1 cellular context compared by ENCODE assay signal in the genomic region with DNA sequence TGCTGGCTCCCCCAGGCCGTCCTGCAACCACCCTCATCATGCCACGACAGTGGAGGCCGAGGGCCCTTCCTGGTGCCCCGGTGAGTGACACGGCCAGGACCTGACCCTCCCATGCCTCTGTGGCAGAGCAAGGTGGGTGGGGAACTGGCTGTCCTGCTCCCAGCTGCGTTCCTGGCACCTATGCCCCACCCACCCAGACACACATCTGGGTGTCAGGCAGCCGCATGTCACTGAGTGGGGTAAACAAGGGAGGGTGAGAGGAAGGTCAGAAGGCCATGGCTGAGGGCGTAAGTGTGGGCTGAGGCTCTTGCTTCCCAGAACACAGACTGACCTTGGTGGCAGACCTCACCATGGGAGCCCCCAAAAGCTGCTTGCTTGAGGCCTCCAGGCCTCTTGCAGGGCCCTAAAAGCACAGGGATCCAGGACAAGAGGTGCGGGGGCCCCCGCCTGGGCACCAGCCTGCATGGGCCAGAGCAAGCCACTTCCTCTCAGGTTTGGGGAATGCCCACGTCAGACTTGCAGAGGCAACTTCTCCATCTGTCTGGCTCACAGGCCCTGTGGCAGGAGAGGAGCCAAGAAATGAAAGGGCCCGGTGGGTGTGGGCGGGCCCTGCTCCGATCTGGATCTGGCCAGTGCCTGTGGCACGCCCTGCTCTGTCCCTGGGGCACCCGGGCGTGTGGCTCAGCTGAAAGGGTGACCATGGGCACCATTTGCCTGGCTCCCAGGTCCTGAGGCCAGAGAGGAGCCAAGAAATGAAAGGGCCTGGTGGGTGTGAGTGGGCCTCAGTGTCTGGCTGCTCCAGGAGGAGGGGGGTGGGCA.
TF ChIP-seq lines count a peak whose summit lies in the region.

No MANE protein-coding gene starts in this region.

TF ChIP-seq in K562, 482 proteins besides CTCF, POLR2A, EP300 and RAD21:
- TF ChIP-seq TAF9B (IDR thresholded peaks at IDR 0.05; ENCODE audit: partially characterized antibody), result no peak
- TF ChIP-seq, protein P1, sequence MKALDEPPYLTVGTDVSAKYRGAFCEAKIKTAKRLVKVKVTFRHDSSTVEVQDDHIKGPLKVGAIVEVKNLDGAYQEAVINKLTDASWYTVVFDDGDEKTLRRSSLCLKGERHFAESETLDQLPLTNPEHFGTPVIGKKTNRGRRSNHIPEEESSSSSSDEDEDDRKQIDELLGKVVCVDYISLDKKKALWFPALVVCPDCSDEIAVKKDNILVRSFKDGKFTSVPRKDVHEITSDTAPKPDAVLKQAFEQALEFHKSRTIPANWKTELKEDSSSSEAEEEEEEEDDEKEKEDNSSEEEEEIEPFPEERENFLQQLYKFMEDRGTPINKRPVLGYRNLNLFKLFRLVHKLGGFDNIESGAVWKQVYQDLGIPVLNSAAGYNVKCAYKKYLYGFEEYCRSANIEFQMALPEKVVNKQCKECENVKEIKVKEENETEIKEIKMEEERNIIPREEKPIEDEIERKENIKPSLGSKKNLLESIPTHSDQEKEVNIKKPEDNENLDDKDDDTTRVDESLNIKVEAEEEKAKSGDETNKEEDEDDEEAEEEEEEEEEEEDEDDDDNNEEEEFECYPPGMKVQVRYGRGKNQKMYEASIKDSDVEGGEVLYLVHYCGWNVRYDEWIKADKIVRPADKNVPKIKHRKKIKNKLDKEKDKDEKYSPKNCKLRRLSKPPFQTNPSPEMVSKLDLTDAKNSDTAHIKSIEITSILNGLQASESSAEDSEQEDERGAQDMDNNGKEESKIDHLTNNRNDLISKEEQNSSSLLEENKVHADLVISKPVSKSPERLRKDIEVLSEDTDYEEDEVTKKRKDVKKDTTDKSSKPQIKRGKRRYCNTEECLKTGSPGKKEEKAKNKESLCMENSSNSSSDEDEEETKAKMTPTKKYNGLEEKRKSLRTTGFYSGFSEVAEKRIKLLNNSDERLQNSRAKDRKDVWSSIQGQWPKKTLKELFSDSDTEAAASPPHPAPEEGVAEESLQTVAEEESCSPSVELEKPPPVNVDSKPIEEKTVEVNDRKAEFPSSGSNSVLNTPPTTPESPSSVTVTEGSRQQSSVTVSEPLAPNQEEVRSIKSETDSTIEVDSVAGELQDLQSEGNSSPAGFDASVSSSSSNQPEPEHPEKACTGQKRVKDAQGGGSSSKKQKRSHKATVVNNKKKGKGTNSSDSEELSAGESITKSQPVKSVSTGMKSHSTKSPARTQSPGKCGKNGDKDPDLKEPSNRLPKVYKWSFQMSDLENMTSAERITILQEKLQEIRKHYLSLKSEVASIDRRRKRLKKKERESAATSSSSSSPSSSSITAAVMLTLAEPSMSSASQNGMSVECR (CRISPR knock-in tag; IDR thresholded peaks at IDR 0.05), result peak; percentile 33; the same call in 1 of the 2 replicates
- 0 out of 2 replicates have a peak, but pooled peaks have one; percentile 32 for TF ChIP-seq ZNF197 (CRISPR knock-in tag; IDR thresholded peaks at IDR 0.05; ENCODE audit: low read depth)
- TF ChIP-seq, protein P2, sequence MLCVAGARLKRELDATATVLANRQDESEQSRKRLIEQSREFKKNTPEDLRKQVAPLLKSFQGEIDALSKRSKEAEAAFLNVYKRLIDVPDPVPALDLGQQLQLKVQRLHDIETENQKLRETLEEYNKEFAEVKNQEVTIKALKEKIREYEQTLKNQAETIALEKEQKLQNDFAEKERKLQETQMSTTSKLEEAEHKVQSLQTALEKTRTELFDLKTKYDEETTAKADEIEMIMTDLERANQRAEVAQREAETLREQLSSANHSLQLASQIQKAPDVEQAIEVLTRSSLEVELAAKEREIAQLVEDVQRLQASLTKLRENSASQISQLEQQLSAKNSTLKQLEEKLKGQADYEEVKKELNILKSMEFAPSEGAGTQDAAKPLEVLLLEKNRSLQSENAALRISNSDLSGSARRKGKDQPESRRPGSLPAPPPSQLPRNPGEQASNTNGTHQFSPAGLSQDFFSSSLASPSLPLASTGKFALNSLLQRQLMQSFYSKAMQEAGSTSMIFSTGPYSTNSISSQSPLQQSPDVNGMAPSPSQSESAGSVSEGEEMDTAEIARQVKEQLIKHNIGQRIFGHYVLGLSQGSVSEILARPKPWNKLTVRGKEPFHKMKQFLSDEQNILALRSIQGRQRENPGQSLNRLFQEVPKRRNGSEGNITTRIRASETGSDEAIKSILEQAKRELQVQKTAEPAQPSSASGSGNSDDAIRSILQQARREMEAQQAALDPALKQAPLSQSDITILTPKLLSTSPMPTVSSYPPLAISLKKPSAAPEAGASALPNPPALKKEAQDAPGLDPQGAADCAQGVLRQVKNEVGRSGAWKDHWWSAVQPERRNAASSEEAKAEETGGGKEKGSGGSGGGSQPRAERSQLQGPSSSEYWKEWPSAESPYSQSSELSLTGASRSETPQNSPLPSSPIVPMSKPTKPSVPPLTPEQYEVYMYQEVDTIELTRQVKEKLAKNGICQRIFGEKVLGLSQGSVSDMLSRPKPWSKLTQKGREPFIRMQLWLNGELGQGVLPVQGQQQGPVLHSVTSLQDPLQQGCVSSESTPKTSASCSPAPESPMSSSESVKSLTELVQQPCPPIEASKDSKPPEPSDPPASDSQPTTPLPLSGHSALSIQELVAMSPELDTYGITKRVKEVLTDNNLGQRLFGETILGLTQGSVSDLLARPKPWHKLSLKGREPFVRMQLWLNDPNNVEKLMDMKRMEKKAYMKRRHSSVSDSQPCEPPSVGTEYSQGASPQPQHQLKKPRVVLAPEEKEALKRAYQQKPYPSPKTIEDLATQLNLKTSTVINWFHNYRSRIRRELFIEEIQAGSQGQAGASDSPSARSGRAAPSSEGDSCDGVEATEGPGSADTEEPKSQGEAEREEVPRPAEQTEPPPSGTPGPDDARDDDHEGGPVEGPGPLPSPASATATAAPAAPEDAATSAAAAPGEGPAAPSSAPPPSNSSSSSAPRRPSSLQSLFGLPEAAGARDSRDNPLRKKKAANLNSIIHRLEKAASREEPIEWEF (CRISPR knock-in tag; IDR thresholded peaks at IDR 0.05), result 0 out of 2 replicates have a peak, but pooled peaks have one; percentile 24
- TF ChIP-seq RAD51 (IDR thresholded peaks at IDR 0.05; ENCODE audit: borderline replicate concordance, low read depth), result no peak
- TF ChIP-seq ZNF584 (CRISPR knock-in tag; IDR thresholded peaks at IDR 0.05; ENCODE audit: low read depth), result 0 out of 2 replicates have a peak, but pooled peaks have one; percentile 55
- TF ChIP-seq GABPB1 (CRISPR knock-in tag; IDR thresholded peaks at IDR 0.05), result no peak
- TF ChIP-seq, protein P3, sequence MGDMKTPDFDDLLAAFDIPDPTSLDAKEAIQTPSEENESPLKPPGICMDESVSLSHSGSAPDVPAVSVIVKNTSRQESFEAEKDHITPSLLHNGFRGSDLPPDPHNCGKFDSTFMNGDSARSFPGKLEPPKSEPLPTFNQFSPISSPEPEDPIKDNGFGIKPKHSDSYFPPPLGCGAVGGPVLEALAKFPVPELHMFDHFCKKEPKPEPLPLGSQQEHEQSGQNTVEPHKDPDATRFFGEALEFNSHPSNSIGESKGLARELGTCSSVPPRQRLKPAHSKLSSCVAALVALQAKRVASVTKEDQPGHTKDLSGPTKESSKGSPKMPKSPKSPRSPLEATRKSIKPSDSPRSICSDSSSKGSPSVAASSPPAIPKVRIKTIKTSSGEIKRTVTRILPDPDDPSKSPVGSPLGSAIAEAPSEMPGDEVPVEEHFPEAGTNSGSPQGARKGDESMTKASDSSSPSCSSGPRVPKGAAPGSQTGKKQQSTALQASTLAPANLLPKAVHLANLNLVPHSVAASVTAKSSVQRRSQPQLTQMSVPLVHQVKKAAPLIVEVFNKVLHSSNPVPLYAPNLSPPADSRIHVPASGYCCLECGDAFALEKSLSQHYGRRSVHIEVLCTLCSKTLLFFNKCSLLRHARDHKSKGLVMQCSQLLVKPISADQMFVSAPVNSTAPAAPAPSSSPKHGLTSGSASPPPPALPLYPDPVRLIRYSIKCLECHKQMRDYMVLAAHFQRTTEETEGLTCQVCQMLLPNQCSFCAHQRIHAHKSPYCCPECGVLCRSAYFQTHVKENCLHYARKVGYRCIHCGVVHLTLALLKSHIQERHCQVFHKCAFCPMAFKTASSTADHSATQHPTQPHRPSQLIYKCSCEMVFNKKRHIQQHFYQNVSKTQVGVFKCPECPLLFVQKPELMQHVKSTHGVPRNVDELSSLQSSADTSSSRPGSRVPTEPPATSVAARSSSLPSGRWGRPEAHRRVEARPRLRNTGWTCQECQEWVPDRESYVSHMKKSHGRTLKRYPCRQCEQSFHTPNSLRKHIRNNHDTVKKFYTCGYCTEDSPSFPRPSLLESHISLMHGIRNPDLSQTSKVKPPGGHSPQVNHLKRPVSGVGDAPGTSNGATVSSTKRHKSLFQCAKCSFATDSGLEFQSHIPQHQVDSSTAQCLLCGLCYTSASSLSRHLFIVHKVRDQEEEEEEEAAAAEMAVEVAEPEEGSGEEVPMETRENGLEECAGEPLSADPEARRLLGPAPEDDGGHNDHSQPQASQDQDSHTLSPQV (IDR thresholded peaks at IDR 0.05), result peak; percentile 17; the same call in 1 of the 2 replicates
- 0 out of 2 replicates have a peak, but pooled peaks have one; percentile 26 for TF ChIP-seq NR4A1 (CRISPR knock-in tag; IDR thresholded peaks at IDR 0.05)
- TF ChIP-seq NR4A1 (tag; IDR thresholded peaks at IDR 0.05), result no peak
- TF ChIP-seq ZNF347 (CRISPR knock-in tag; IDR thresholded peaks at IDR 0.05; ENCODE audit: low read depth), result 0 out of 2 replicates have a peak, but pooled peaks have one; percentile 8
- peak; percentile 40; the same call in 1 of the 2 replicates for TF ChIP-seq EGR1 (conservative IDR thresholded peaks at IDR 0.05)
- no peak for TF ChIP-seq RBM15 (IDR thresholded peaks at IDR 0.05; ENCODE audit: insufficient read depth, low read length)
- TF ChIP-seq, protein P4, sequence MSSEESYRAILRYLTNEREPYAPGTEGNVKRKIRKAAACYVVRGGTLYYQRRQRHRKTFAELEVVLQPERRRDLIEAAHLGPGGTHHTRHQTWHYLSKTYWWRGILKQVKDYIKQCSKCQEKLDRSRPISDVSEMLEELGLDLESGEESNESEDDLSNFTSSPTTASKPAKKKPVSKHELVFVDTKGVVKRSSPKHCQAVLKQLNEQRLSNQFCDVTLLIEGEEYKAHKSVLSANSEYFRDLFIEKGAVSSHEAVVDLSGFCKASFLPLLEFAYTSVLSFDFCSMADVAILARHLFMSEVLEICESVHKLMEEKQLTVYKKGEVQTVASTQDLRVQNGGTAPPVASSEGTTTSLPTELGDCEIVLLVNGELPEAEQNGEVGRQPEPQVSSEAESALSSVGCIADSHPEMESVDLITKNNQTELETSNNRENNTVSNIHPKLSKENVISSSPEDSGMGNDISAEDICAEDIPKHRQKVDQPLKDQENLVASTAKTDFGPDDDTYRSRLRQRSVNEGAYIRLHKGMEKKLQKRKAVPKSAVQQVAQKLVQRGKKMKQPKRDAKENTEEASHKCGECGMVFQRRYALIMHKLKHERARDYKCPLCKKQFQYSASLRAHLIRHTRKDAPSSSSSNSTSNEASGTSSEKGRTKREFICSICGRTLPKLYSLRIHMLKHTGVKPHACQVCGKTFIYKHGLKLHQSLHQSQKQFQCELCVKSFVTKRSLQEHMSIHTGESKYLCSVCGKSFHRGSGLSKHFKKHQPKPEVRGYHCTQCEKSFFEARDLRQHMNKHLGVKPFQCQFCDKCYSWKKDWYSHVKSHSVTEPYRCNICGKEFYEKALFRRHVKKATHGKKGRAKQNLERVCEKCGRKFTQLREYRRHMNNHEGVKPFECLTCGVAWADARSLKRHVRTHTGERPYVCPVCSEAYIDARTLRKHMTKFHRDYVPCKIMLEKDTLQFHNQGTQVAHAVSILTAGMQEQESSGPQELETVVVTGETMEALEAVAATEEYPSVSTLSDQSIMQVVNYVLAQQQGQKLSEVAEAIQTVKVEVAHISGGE (CRISPR knock-in tag; IDR thresholded peaks at IDR 0.05), result peak in 1 of 3 experiments; percentile 40; a peak in 1 of 6 replicates
- 0 out of 2 replicates have a peak, but pooled peaks have one; percentile 16 for TF ChIP-seq FOXP1 (CRISPR knock-in tag; IDR thresholded peaks at IDR 0.05)
- no peak for TF ChIP-seq CBFA2T3 (IDR thresholded peaks at IDR 0.05)
- TF ChIP-seq POLR2G (IDR thresholded peaks at IDR 0.05; ENCODE audit: low read depth, low read length), result peak; percentile 45; the same call in 1 of the 2 replicates
- peak; percentile 20; the same call in 1 of the 2 replicates for TF ChIP-seq SPI1 (IDR thresholded peaks at IDR 0.05; ENCODE audit: borderline replicate concordance, low read depth, low read length)
- no peak; the same call in 1 of the 2 replicates for TF ChIP-seq TAF7 (tag; IDR thresholded peaks at IDR 0.05)
- no peak for TF ChIP-seq BMI1 (IDR thresholded peaks at IDR 0.05; ENCODE audit: low read length)
- TF ChIP-seq ZFX (CRISPR knock-in tag; IDR thresholded peaks at IDR 0.05), result peak; percentile 66
- peak in 1 of 2 experiments; percentile 30; a peak in 1 of 4 replicates for TF ChIP-seq KDM4B (IDR thresholded peaks at IDR 0.05; ENCODE audit: borderline replicate concordance in 2 of 2, low read depth in 1 of 2)
- TF ChIP-seq, protein P5, sequence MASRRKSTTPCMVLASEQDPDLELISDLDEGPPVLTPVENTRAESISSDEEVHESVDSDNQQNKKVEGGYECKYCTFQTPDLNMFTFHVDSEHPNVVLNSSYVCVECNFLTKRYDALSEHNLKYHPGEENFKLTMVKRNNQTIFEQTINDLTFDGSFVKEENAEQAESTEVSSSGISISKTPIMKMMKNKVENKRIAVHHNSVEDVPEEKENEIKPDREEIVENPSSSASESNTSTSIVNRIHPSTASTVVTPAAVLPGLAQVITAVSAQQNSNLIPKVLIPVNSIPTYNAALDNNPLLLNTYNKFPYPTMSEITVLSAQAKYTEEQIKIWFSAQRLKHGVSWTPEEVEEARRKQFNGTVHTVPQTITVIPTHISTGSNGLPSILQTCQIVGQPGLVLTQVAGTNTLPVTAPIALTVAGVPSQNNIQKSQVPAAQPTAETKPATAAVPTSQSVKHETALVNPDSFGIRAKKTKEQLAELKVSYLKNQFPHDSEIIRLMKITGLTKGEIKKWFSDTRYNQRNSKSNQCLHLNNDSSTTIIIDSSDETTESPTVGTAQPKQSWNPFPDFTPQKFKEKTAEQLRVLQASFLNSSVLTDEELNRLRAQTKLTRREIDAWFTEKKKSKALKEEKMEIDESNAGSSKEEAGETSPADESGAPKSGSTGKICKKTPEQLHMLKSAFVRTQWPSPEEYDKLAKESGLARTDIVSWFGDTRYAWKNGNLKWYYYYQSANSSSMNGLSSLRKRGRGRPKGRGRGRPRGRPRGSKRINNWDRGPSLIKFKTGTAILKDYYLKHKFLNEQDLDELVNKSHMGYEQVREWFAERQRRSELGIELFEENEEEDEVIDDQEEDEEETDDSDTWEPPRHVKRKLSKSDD (conservative IDR thresholded peaks at IDR 0.05; ENCODE audit: low read length), result no peak
- peak; percentile 12; the same call in 1 of the 2 replicates for TF ChIP-seq RBFOX2 (IDR thresholded peaks at IDR 0.05; ENCODE audit: low read depth, low read length)
TF ChIP-seq in K562: peak in this region for 15.
